23 cellular contexts compared by ENCODE assay signal in genomic region chr4:137541181-137541580, GRCh38. TPM values are rescaled to one million over a fixed set of nuclear protein-coding genes. Genes with fewer than 3 reads are reported as not detected.
A peak's percentile ranks its signal among the peaks of the same experiment; 100 is the strongest.
DNase-seq lines count a peak whose midpoint lies in the region; ATAC-seq, FAIRE-seq and TF ChIP-seq lines count a peak whose summit lies in the region.
"Had no signal": no experiment of that assay in that cellular context is flagged by ENCODE, and none has a peak within 500 bp of the region (broad histone marks: within the 10 kb centered on the region; RNA-seq: fewer than 3 reads in every experiment).

No MANE protein-coding gene starts in this region.

- in situ Hi-C loops in IMR-90 (cut with MboI; ENCODE audit: low sequenced_read_pairs) = loop anchor here (25.0 kb wide), 2 partner anchors 646 to 1146 kb away; no protein-coding TSS in a partner anchor

- WGBS in IMR-90 (ENCODE audit: extremely low coverage in 2 of 2, insufficient read length in 1 of 2), 2 experiments = no CpG with 5 or more reads among the region's 3 CpGs

- H2AFZ ChIP-seq in ACC112 (ENCODE audit: low read length, unreplicated experiment) = peak overlapping the region; percentile 95
- H2AFZ ChIP-seq in IMR-90 (replicated peaks; ENCODE audit: low read length, poor library complexity) = no peak overlapping the region
- peak overlapping the region; percentile 1 for H2AFZ ChIP-seq in astrocyte (ENCODE audit: low read depth, low read length)

- no peak for TF ChIP-seq CTCF in IMR-90 (conservative IDR thresholded peaks at IDR 0.05; ENCODE audit: low read depth, low read length)
- TF ChIP-seq CTCF in astrocyte (IDR thresholded peaks at IDR 0.05; ENCODE audit: insufficient read depth, low read depth, low read length) = no peak
- no peak for TF ChIP-seq CTCF in RWPE1 (conservative IDR thresholded peaks at IDR 0.05; ENCODE audit: low read depth)

- H3K4me1 ChIP-seq in ACC112 (ENCODE audit: control insufficient read depth, insufficient read depth, low read length, unreplicated experiment) (peaks cover 13% of the 10 kb centered on the region), IMR-90 (ENCODE audit: control insufficient read depth, insufficient read depth, low read length) (peaks cover 4% of the 10 kb centered on the region; the same call in 1 of the 2 replicates), astrocyte (ENCODE audit: insufficient read depth, low read length) (peaks cover 9% of the 10 kb centered on the region), muscle layer of duodenum (ENCODE audit: control insufficient read depth in 1 of 2, insufficient read depth in 2 of 2, low read length in 2 of 2) (peaks cover 0 to 18% of the 10 kb centered on the region in 2 donors)
- H3K4me1 ChIP-seq: A549 had no signal

- no peak for TF ChIP-seq POLR2A in IMR-90 (IDR thresholded peaks at IDR 0.05; ENCODE audit: low read depth, low read length)

- H3K9ac ChIP-seq in IMR-90 (ENCODE audit: low read depth, low read length) = no peak overlapping the region
- no peak overlapping the region for H3K9ac ChIP-seq in astrocyte (ENCODE audit: low read length)

- peak overlapping the region; percentile 11; the same call in 1 of the 2 replicates for H3K4ac ChIP-seq in IMR-90 (ENCODE audit: low read depth, low read length)

- intact Hi-C loops in IMR-90 (cut with micrococcal nuclease) = no loop called here

- no peak overlapping the region for H4K91ac ChIP-seq in IMR-90 (ENCODE audit: insufficient read depth, low read depth, low read length)

- no peak overlapping the region for H2AK9ac ChIP-seq in IMR-90 (replicated peaks; ENCODE audit: low read depth, low read length, poor library complexity)

- dilution Hi-C loops in IMR-90 (cut with HindIII; ENCODE audit: low sequenced_read_pairs, unreplicated experiment) = no loop called here

- no peak overlapping the region for H3K56ac ChIP-seq in IMR-90 (ENCODE audit: extremely low read depth, insufficient read depth, low read length)

- no TSS peak for BruUV-seq in IMR-90 (replicated peaks; lab: Mats Ljungman, UMichigan)

- H3K79me2 ChIP-seq in ACC112 (ENCODE audit: control insufficient read depth, insufficient read depth, low read length, unreplicated experiment) = no peaks in the 10 kb centered on the region
- no peaks in the 10 kb centered on the region for H3K79me2 ChIP-seq in astrocyte (ENCODE audit: insufficient read depth, low read length)

- H3K36me3 ChIP-seq in ACC112 (ENCODE audit: insufficient read depth, low read length) = no peaks in the 10 kb centered on the region
- H3K36me3 ChIP-seq in IMR-90 (ENCODE audit: control insufficient read depth, insufficient read depth, low read length) = no peaks in the 10 kb centered on the region
- H3K36me3 ChIP-seq in astrocyte (ENCODE audit: insufficient read depth, low read length) = no peaks in the 10 kb centered on the region
- H3K36me3 ChIP-seq in muscle layer of duodenum (ENCODE audit: control insufficient read depth in 1 of 2, insufficient read depth in 2 of 2, low read length in 2 of 2) = no peaks in the 10 kb centered on the region

- H3K23ac ChIP-seq in IMR-90 (ENCODE audit: low read depth, low read length) = peak overlapping the region; percentile 46; the same call in 1 of the 2 replicates

- no peaks in the 10 kb centered on the region for H3K9me3 Mint-ChIP-seq in astrocyte (ENCODE audit: unreplicated experiment)

- no peak overlapping the region; the same call in 1 of the 2 replicates for H3K4me2 ChIP-seq in IMR-90 (ENCODE audit: low read depth, low read length)
- peak overlapping the region; percentile 4 for H3K4me2 ChIP-seq in astrocyte (ENCODE audit: low read length)

- H3K4me3 ChIP-seq in ACC112 (ENCODE audit: low read depth, low read length) (peak overlapping the region; percentile 75), IMR-90 (ENCODE audit: insufficient read depth, low read depth, low read length) (no peak overlapping the region), astrocyte (ENCODE audit: insufficient read depth, low read depth, low read length) (no peak overlapping the region), muscle layer of duodenum (ENCODE audit: low read depth in 1 of 2, low read length in 2 of 2) (peak overlapping the region in 1 of 2 donors; percentile 59)
- H3K4me3 ChIP-seq: A549 had no signal

- H3K4me1 Mint-ChIP-seq in astrocyte (ENCODE audit: low read depth, unreplicated experiment) = peaks cover 14% of the 10 kb centered on the region

- no peak overlapping the region for H3K27ac Mint-ChIP-seq in astrocyte (ENCODE audit: unreplicated experiment)
- H3K27ac Mint-ChIP-seq: activated CD8-positive, alpha-beta T cell treated with anti-CD3 and anti-CD28 coated beads for 36 hours had no signal

- H3K27ac ChIP-seq in ACC112 (ENCODE audit: low read depth, low read length) (no peak overlapping the region), IMR-90 (ENCODE audit: insufficient read depth, low read length) (no peak overlapping the region), astrocyte (ENCODE audit: low read depth, low read length) (no peak overlapping the region), muscle layer of duodenum (ENCODE audit: low read length) (peak overlapping the region; percentile 34), RWPE1 (no peak overlapping the region)
- H3K27ac ChIP-seq: A549 had no signal

- peak overlapping the region; percentile 76; the same call in 1 of the 2 replicates for H3K18ac ChIP-seq in IMR-90 (ENCODE audit: low read depth, low read length)

- no peak overlapping the region for H2BK5ac ChIP-seq in IMR-90 (ENCODE audit: low read depth, low read length, poor library complexity, severe bottlenecking)

- 0 out of 3 replicates have a peak overlapping the region, but pooled peaks have one; percentile 12 for H2BK15ac ChIP-seq in IMR-90 (ENCODE audit: low read depth, low read length)

- peak overlapping the region; percentile 27; the same call in 1 of the 2 replicates for H3K14ac ChIP-seq in IMR-90 (replicated peaks; ENCODE audit: low read depth, low read length)

- TF ChIP-seq RAD21 in IMR-90 (IDR thresholded peaks at IDR 0.05; ENCODE audit: low read length) = no peak

- peak overlapping the region; percentile 37; the same call in 1 of the 2 replicates for H2BK120ac ChIP-seq in IMR-90 (ENCODE audit: low read depth, low read length)

- no peaks in the 10 kb centered on the region for H4K20me1 ChIP-seq in IMR-90 (ENCODE audit: insufficient read depth, low read length)
- no peaks in the 10 kb centered on the region for H4K20me1 ChIP-seq in astrocyte (ENCODE audit: insufficient read depth, low read length)

- H3K27me3 ChIP-seq in ACC112 (ENCODE audit: insufficient read depth, low read length) = no peaks in the 10 kb centered on the region
- no peaks in the 10 kb centered on the region for H3K27me3 ChIP-seq in IMR-90 (ENCODE audit: control insufficient read depth, insufficient read depth, low read length)
- no peaks in the 10 kb centered on the region for H3K27me3 ChIP-seq in astrocyte (ENCODE audit: insufficient read depth, low read length)
- no peaks in the 10 kb centered on the region for H3K27me3 ChIP-seq in muscle layer of duodenum (ENCODE audit: low read depth, low read length)
- H3K27me3 ChIP-seq: dorsolateral prefrontal cortex had no signal

- peak overlapping the region in 1 of 2 experiments; percentile 13; a peak in 1 of 4 replicates for H4K8ac ChIP-seq in IMR-90 (ENCODE audit: low read depth in 2 of 2, low read length in 2 of 2)

- no peaks in the 10 kb centered on the region for H3K79me1 ChIP-seq in IMR-90 (ENCODE audit: low read depth in 1 of 2, low read length in 2 of 2)

- H2BK20ac ChIP-seq in IMR-90 (ENCODE audit: low read depth, low read length) = peak overlapping the region; percentile 75; the same call in 1 of the 2 replicates

- H3K4me3 Mint-ChIP-seq in astrocyte (ENCODE audit: unreplicated experiment) = no peak overlapping the region
- H3K4me3 Mint-ChIP-seq: activated CD8-positive, alpha-beta T cell treated with anti-CD3 and anti-CD28 coated beads for 36 hours had no signal

- DNase-seq in IMR-90 (no peak), astrocyte (ENCODE audit: low read depth) (no peak), RWPE1 (ENCODE audit: low spot score) (no peak)
- DNase-seq in activated CD4-positive, alpha-beta T cell treated with anti-CD3 and anti-CD28 coated beads, Interleukin-2, amount 50 U/mL, for 48 hours = no peak
- DNase-seq in effector CD4-positive, alpha-beta T cell = no peak
- no peak for DNase-seq in activated CD4-positive, alpha-beta T cell treated with anti-CD3 and anti-CD28 coated beads for 4 hours
- DNase-seq: activated CD4-positive, CD25-positive, alpha-beta regulatory T cell; activated CD8-positive, alpha-beta T cell treated with anti-CD3 and anti-CD28 coated beads for 36 hours; amniotic stem cell; central memory CD4-positive, alpha-beta T cell; dorsolateral prefrontal cortex; erythroblast; GOT3; KBM-7; left cardiac atrium; NCI-H1694; NCI-H2227 treated with DMSO at 0.1 percent for 48 hours; retina; stimulated activated CD4-positive, alpha-beta T cell treated with anti-CD3 and anti-CD28 coated beads, Interleukin-12 subunit alpha, Interleukin-12 subunit beta, amount 100 ng/mL, for 4 hours had no signal

- POLR2A ChIA-PET in IMR-90 (lab: Charles Lee; ENCODE audit: unreplicated experiment) (interaction anchor here (1.3 kb wide), 1 partner anchor 9 kb away, joined by 3 read pairs; the partner anchor contains the start of gene PCDH18), RWPE1 (lab: Yijun Ruan, JAX; ENCODE audit: low non-redundant PET) (no interaction called here)

- ATAC-seq in IMR-90 (ENCODE audit: low read depth) = no peak
- ATAC-seq: A549; activated CD8-positive, alpha-beta T cell treated with anti-CD3 and anti-CD28 coated beads for 36 hours; left cardiac atrium had no signal

- H4K5ac ChIP-seq in IMR-90 (ENCODE audit: low read depth, low read length) = peak overlapping the region; percentile 21; the same call in 1 of the 2 replicates

- CTCF ChIA-PET in IMR-90 (lab: Yijun Ruan, JAX) = no interaction called here
- CTCF ChIA-PET in RWPE1 (lab: Yijun Ruan, JAX) = no interaction called here

- H3K9me3 ChIP-seq in IMR-90 (ENCODE audit: control insufficient read depth, insufficient read depth, low read length) (no peaks in the 10 kb centered on the region), astrocyte (ENCODE audit: insufficient read depth, low read depth, low read length) (no peaks in the 10 kb centered on the region), muscle layer of duodenum (ENCODE audit: control insufficient read depth in 1 of 2, low read length in 2 of 2) (no peaks in the 10 kb centered on the region)
- H3K9me3 ChIP-seq: A549 had no signal

- FAIRE-seq in astrocyte (lab: Jason Lieb, UNC) = peak; percentile 82
- FAIRE-seq: A549, RCC 7860 had no signal

- H3K27me3 Mint-ChIP-seq in astrocyte (ENCODE audit: low read depth, unreplicated experiment) = no peaks in the 10 kb centered on the region
- H3K27me3 Mint-ChIP-seq: activated CD8-positive, alpha-beta T cell treated with anti-CD3 and anti-CD28 coated beads for 36 hours had no signal

- H3K9me1 ChIP-seq in IMR-90 (ENCODE audit: insufficient read depth, low read length) = peaks cover 2% of the 10 kb centered on the region

- no peak overlapping the region for H2AK5ac ChIP-seq in IMR-90 (ENCODE audit: low read depth, low read length)

- H3K36me3 Mint-ChIP-seq in astrocyte (ENCODE audit: low read depth, unreplicated experiment) = no peaks in the 10 kb centered on the region

RNA-seq across cellular contexts. Expression of gene PCDH18, which starts 8.9 kb away (rescaled TPM):
- total RNA-seq in IMR-90 (2012; rRNA removed) = 108 and 119 TPM in 2 replicates
- 39.6 and 41.3 TPM in 2 replicates for polyA plus RNA-seq in IMR-90 (2012; rRNA removed)
- 26.6 and 28.8 TPM in 2 replicates for polyA plus RNA-seq in IMR-90 (2012; cell fraction: cytosol; rRNA removed)
- polyA plus RNA-seq in IMR-90 (2012; cell fraction: nucleus; rRNA removed; ENCODE audit: low replicate concordance) = 30.4 and 37.3 TPM in 2 replicates
- total RNA-seq in astrocyte = 4.6 and 4.9 TPM in 2 replicates
- total RNA-seq: activated CD8-positive, alpha-beta T cell treated with anti-CD3 and anti-CD28 coated beads for 36 hours had no signal

Comparison
In these comparisons a context has a peak if more than half of its experiments do, and no peak if none do; other contexts are left out.
1. RNA of gene PCDH18, which starts 8.9 kb away (total RNA-seq): 108 to 119 TPM in IMR-90; 4.6 to 4.9 TPM in astrocyte; every median in the first group is over 10 times any median in the second.